ENCODE assay signal across 34 cellular contexts in genomic region chr12:30400349-30400748, GRCh38.
"Had no signal": no experiment of that assay in that cellular context is flagged by ENCODE, and none has a peak within 500 bp of the region (broad histone marks: within the 10 kb centered on the region; RNA-seq: fewer than 3 reads in every experiment).

No MANE protein-coding gene starts in this region.

- FAIRE-seq: astrocyte, bronchial epithelial cell had no signal

- H3K36me3 ChIP-seq: adrenal gland, ascending aorta, brain microvascular endothelial cell, breast epithelium, cardiac muscle cell had no signal

- H3K27me3 ChIP-seq: adrenal gland, ascending aorta, body of pancreas, brain microvascular endothelial cell, breast epithelium, cardiac muscle cell had no signal

- DNase-seq: activated effector memory CD4-positive, alpha-beta T cell treated with anti-CD3 and anti-CD28 coated beads, Interleukin-2, amount 50 U/mL, for 16 hours; activated effector memory CD4-positive, alpha-beta T cell treated with Interleukin-2 at 50 U/mL for 16 hours; activated gamma-delta T cell; activated gamma-delta T cell treated with Interleukin-2 at 50 U/mL for 16 hours; activated naive CD4-positive, alpha-beta T cell; activated naive CD4-positive, alpha-beta T cell treated with anti-CD3 and anti-CD28 coated beads for 36 hours; activated naive CD4-positive, alpha-beta T cell treated with anti-CD3 and anti-CD28 coated beads, Interleukin-2, amount 10 ng/mL, durations not matched to agents 7 days and 5 days; activated naive CD4-positive, alpha-beta T cell treated with anti-CD3 and anti-CD28 coated beads, Interleukin-2, amount 50 U/mL, for 16 hours; activated naive CD4-positive, alpha-beta T cell treated with Interleukin-2 at 50 U/mL for 16 hours; activated naive CD8-positive, alpha-beta T cell treated with anti-CD3 and anti-CD28 coated beads for 36 hours; activated naive CD8-positive, alpha-beta T cell treated with anti-CD3 and anti-CD28 coated beads, Interleukin-2, amount 10 ng/mL, durations not matched to agents 7 days and 5 days; activated naive CD8-positive, alpha-beta T cell treated with anti-CD3 and anti-CD28 coated beads, Interleukin-2, amount 50 U/mL, for 24 hours; activated T-cell treated with anti-CD3 and anti-CD28 coated beads, Interleukin-2, amount 50 U/mL, for 1 hour; activated T-cell treated with anti-CD3 and anti-CD28 coated beads, Interleukin-2, amount 50 U/mL, for 24 hours; activated T-cell treated with anti-CD3 and anti-CD28 coated beads, Interleukin-2, amount 50 U/mL, for 4 hours; activated T-cell treated with anti-CD3 and anti-CD28 coated beads, Interleukin-2, amount 50 U/mL, for 48 hours; activated T-cell treated with anti-CD3 and anti-CD28 coated beads, Interleukin-2, amount 50 U/mL, for 72 hours; adrenal gland; amniotic stem cell; amygdala; anterior cingulate cortex; aorta; body of pancreas; brain microvascular endothelial cell; caudate nucleus; central memory CD4-positive, alpha-beta T cell; cerebellar nuclear complex had no signal

- ATAC-seq: activated naive CD4-positive, alpha-beta T cell treated with anti-CD3 and anti-CD28 coated beads, Interleukin-2, amount 50 U/mL, for 72 hours; activated naive CD8-positive, alpha-beta T cell treated with anti-CD3 and anti-CD28 coated beads, Interleukin-2, amount 50 U/mL, for 24 hours; activated T-cell treated with anti-CD3 and anti-CD28 coated beads, Interleukin-2, amount 50 U/mL, for 4 hours; activated T-cell treated with anti-CD3 and anti-CD28 coated beads, Interleukin-2, amount 50 U/mL, for 72 hours; activated T-helper 17 cell treated with anti-CD3 and anti-CD28 coated beads, Interleukin-2, amount 50 U/mL, for 72 hours; body of pancreas had no signal

- H3K4me1 ChIP-seq: adrenal gland, ascending aorta, body of pancreas, breast epithelium had no signal

- H3K4me3 ChIP-seq: adrenal gland, ascending aorta, body of pancreas, breast epithelium, cardiac muscle cell had no signal

- H3K9me3 ChIP-seq: adrenal gland, body of pancreas had no signal

- H3K27ac ChIP-seq: adrenal gland, ascending aorta, body of pancreas, brain microvascular endothelial cell, breast epithelium, cardiac muscle cell had no signal
